In genomic region chr12:6632026-6632978, GRCh38 we compare ENCODE assay signal across 1 cellular context.
TF ChIP-seq lines count a peak whose summit lies in the region.

No MANE protein-coding gene starts in this region.

TF ChIP-seq in HepG2, 621 proteins besides CTCF, POLR2A, EP300 and RAD21:
- TF ChIP-seq ZNF766 (CRISPR knock-in tag; IDR thresholded peaks at IDR 0.05; ENCODE audit: borderline replicate concordance), result no peak
- TF ChIP-seq ZMYM3 (CRISPR knock-in tag; IDR thresholded peaks at IDR 0.05), result 0 out of 2 replicates have a peak, but pooled peaks have one; percentile 19
TF ChIP-seq in HepG2: peak in this region for 1.
